ENCODE assay signal across 19 cellular contexts in the genomic region with DNA sequence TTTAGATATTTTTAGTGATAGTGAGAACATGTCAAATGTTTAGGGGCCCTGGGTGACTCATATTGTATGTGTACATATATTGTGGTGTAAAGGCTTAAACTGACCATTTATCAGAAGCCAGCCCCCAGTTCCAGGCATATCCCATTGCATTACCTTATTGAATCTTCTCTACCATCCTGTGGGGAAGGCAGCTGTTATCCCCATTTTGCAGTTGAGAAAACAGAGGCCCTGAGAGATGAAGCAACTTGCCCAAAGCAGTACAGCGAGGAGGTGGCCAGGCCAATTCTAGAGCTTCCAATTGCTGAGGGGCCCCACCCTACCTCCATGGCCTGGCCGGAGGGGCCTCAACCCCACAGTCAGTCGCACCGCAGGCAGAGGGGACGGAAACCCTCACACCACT. TPM values are rescaled to one million over a fixed set of nuclear protein-coding genes. Genes with fewer than 3 reads are reported as not detected.
DNase-seq lines count a peak whose midpoint lies in the region; ATAC-seq and TF ChIP-seq lines count a peak whose summit lies in the region.
"Had no signal": no experiment of that assay in that cellular context is flagged by ENCODE, and none has a peak within 500 bp of the region (broad histone marks: within the 10 kb centered on the region; RNA-seq: fewer than 3 reads in every experiment).

No MANE protein-coding gene starts in this region.

- H2BK15ac ChIP-seq in H9 (ENCODE audit: low read depth, low read length) = no peak overlapping the region

- H3K27me3 ChIP-seq in H9 (ENCODE audit: insufficient read depth, low read length) = no peaks in the 10 kb centered on the region

- no peaks in the 10 kb centered on the region; a peak in 1 of 7 replicates for H3K36me3 Mint-ChIP-seq in H9 (ENCODE audit: insufficient read depth in 1 of 3, low read depth in 3 of 3)
- H3K36me3 Mint-ChIP-seq in stimulated activated memory B cell treated with anti-CD40 and anti-IgM and Interleukin-4, amounts not matched to agents 10 μg/mL and 1 μg/mL and 100 μg/mL, for 72 hours = peaks cover 12% of the 10 kb centered on the region

- H3K9me3 ChIP-seq in H9 (ENCODE audit: control insufficient read depth, low read depth, low read length) = no peaks in the 10 kb centered on the region
- H3K9me3 ChIP-seq: HAP-1 had no signal

- no peaks in the 10 kb centered on the region for H4K20me1 ChIP-seq in H9 (ENCODE audit: control insufficient read depth, insufficient read depth, insufficient read length)

- H3K79me1 ChIP-seq in H9 (ENCODE audit: insufficient read depth, low read depth, low read length, poor library complexity, severe bottlenecking) = no peaks in the 10 kb centered on the region

- no peaks in the 10 kb centered on the region for H3K9me3 Mint-ChIP-seq in H9
- no peaks in the 10 kb centered on the region for H3K9me3 Mint-ChIP-seq in stimulated activated memory B cell treated with anti-CD40 and anti-IgM and Interleukin-4, amounts not matched to agents 10 μg/mL and 1 μg/mL and 100 μg/mL, for 72 hours

- no peaks in the 10 kb centered on the region for H3K23me2 ChIP-seq in H9 (ENCODE audit: insufficient read length, low read depth, low read length, poor library complexity, severe bottlenecking)

- TF ChIP-seq CTCF in H9 (conservative IDR thresholded peaks at IDR 0.05) = no peak
- no peak for TF ChIP-seq CTCF in VCaP (conservative IDR thresholded peaks at IDR 0.05)

- H3K4me1 Mint-ChIP-seq in H9 = peaks cover 14 to 16% of the 10 kb centered on the region in 2 experiments
- peaks cover 68% of the 10 kb centered on the region for H3K4me1 Mint-ChIP-seq in stimulated activated memory B cell treated with anti-CD40 and anti-IgM and Interleukin-4, amounts not matched to agents 10 μg/mL and 1 μg/mL and 100 μg/mL, for 72 hours

- H2BK20ac ChIP-seq in H9 (ENCODE audit: low read depth, low read length, poor library complexity, severe bottlenecking) = no peak overlapping the region

- H3K4me2 ChIP-seq in H9 (ENCODE audit: insufficient read depth, insufficient read length, low read length) = no peak overlapping the region

- H3K14ac ChIP-seq in H9 (ENCODE audit: insufficient read depth, low read length) = no peak overlapping the region

- H3K56ac ChIP-seq in H9 (ENCODE audit: insufficient read length, low read depth, low read length) = no peak overlapping the region

- H3K27ac Mint-ChIP-seq in H9 = peak overlapping the region in 2 of 3 experiments; percentile 24 to 63; a peak in 1 of 7 replicates
- H3K27ac Mint-ChIP-seq in stimulated activated memory B cell treated with anti-CD40 and anti-IgM and Interleukin-4, amounts not matched to agents 10 μg/mL and 1 μg/mL and 100 μg/mL, for 72 hours = peak overlapping the region; percentile 99

- no peak overlapping the region for H4K5ac ChIP-seq in H9 (ENCODE audit: insufficient read length, low read depth, low read length)

- ATAC-seq in stimulated activated memory B cell treated with anti-CD40 and anti-IgM and Interleukin-4, amounts not matched to agents 10 μg/mL and 1 μg/mL and 100 μg/mL, for 72 hours = no peak
- no peak for ATAC-seq in GM21737 (IDR thresholded peaks at IDR 0.05; ENCODE audit: unreplicated experiment)
- ATAC-seq: SK-N-SH treated with all-trans-retinoic acid at 6 μM for 48 hours had no signal

- H2BK120ac ChIP-seq in H9 (ENCODE audit: low read depth, low read length, poor library complexity, severe bottlenecking) = no peak overlapping the region

- H3T11ph ChIP-seq in H9 (ENCODE audit: low read length) = no peak overlapping the region

- H3K4me3 Mint-ChIP-seq in H9 = no peak overlapping the region
- H3K4me3 Mint-ChIP-seq in stimulated activated memory B cell treated with anti-CD40 and anti-IgM and Interleukin-4, amounts not matched to agents 10 μg/mL and 1 μg/mL and 100 μg/mL, for 72 hours = no peak overlapping the region

- no peak overlapping the region for H2AK5ac ChIP-seq in H9 (ENCODE audit: insufficient read length, low read length)

- no peak overlapping the region for H3K23ac ChIP-seq in H9 (ENCODE audit: insufficient read length, low read depth, low read length)

- no peak overlapping the region for H4K8ac ChIP-seq in H9 (replicated peaks; ENCODE audit: insufficient read length, low read depth, low read length)

- H3K27ac ChIP-seq in H9 (ENCODE audit: insufficient read length, low read depth, low read length) (no peak overlapping the region), VCaP (peak overlapping the region; percentile 96; the same call in 1 of the 2 replicates)

- DNase-seq in H9 = no peak
- peak; percentile 23 for DNase-seq in iris pigment epithelial cell (ENCODE audit: low read depth)
- DNase-seq in NCI-H1048 (lab: John Stamatoyannopoulos, UW) = no peak
- no peak for DNase-seq in activated gamma-delta T cell (lab: John Stamatoyannopoulos, UW)
- no peak for DNase-seq in activated CD4-positive, alpha-beta T cell treated with anti-CD3 and anti-CD28 coated beads for 48 hours
- DNase-seq: AML-193, DMS79 treated with DMSO at 0.1 percent for 48 hours, NCI-H1417, NCI-H187, NCI-H2107, NCI-H510A treated with DMSO at 0.1 percent for 48 hours, NCI-H774, RPMI8226, SIG-M5 had no signal

- no peak overlapping the region for H3K9ac ChIP-seq in H9 (ENCODE audit: extremely low read depth, insufficient read length, low read length)

- H2BK12ac ChIP-seq in H9 (ENCODE audit: insufficient read length, low read depth, low read length) = no peak overlapping the region

- no peak overlapping the region for H3K18ac ChIP-seq in H9 (ENCODE audit: insufficient read length, low read depth, low read length)

- no peak overlapping the region for H3K4ac ChIP-seq in H9 (ENCODE audit: low read depth, low read length)

- H3K4me1 ChIP-seq in H9 (ENCODE audit: insufficient read depth, low read length) = no peaks in the 10 kb centered on the region
- H3K4me1 ChIP-seq: HAP-1 had no signal

- no peak overlapping the region for H4K91ac ChIP-seq in H9 (ENCODE audit: insufficient read length, low read depth, low read length)

- no peak overlapping the region for H2BK5ac ChIP-seq in H9 (ENCODE audit: insufficient read length, low read length)

- H3K27me3 Mint-ChIP-seq in H9 (ENCODE audit: low read depth) = no peaks in the 10 kb centered on the region
- no peaks in the 10 kb centered on the region for H3K27me3 Mint-ChIP-seq in stimulated activated memory B cell treated with anti-CD40 and anti-IgM and Interleukin-4, amounts not matched to agents 10 μg/mL and 1 μg/mL and 100 μg/mL, for 72 hours

- H3K79me2 ChIP-seq in H9 (ENCODE audit: insufficient read depth, low read length) = no peaks in the 10 kb centered on the region; the same call in 1 of the 2 replicates

- WGBS in H9 (ENCODE audit: extremely low coverage, insufficient read length, low lambda C conversion rate) = no CpG with 5 or more reads among the region's 5 CpGs

- no peak overlapping the region for H2AFZ ChIP-seq in H9 (ENCODE audit: low read length)

RNA-seq across cellular contexts. Expression of gene ZNF710, which starts 47.9 kb away (rescaled TPM):
- total RNA-seq in H9 (2021) = 40.7 and 42.8 TPM in 2 replicates

RNA-seq across cellular contexts. Expression of gene IDH2, which starts 53.2 kb away (rescaled TPM):
- total RNA-seq in H9 (2021) = 57.7 and 62.5 TPM in 2 replicates
